8 cellular contexts compared by ENCODE assay signal in the genomic region with DNA sequence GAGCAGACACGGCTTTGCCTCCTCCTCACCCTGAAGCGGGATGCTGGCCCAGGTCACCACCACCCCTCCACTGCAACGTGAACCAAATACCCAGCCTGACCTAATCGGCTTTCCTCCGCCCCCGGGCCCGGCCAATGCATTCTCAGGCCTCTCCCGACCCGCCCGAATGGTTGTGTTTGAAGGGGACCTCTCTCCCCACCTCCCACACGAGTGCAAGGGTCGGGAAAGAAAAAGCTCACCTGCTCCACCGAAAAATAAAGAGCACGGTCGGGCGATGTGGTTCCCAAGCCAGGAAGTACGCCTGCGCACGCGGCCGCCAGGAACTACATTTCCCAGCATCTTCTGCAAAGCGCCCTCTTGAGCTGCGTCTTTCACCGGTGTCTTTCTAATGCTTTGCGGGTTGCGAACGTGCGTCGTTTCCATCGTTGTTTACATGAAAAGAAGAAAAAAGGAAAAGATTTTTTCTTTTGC. TPM values are rescaled to one million over a fixed set of nuclear protein-coding genes. Genes with fewer than 3 reads are reported as not detected.
A peak's percentile ranks its signal among the peaks of the same experiment; 100 is the strongest.
DNase-seq lines count a peak whose midpoint lies in the region; ATAC-seq and TF ChIP-seq lines count a peak whose summit lies in the region.

A gene (minus strand): TSS at position 282 of the 471 bp plus-strand sequence.

- ATAC-seq in gastrocnemius medialis (no peak), HG03108 (IDR thresholded peaks at IDR 0.05; ENCODE audit: unreplicated experiment) (no peak), GM18861 (IDR thresholded peaks at IDR 0.05; ENCODE audit: unreplicated experiment) (no peak)

- no peaks in the 10 kb centered on the region for H3K36me3 ChIP-seq in GM23248 (ENCODE audit: low read depth)
- H3K36me3 ChIP-seq in NT2/D1 (ENCODE audit: insufficient read depth, insufficient read length, low read length), result peaks cover 13% of the 10 kb centered on the region
- no peaks in the 10 kb centered on the region for H3K36me3 ChIP-seq in iPS-15b (ENCODE audit: control insufficient read depth, insufficient read depth, low read length)
- no peaks in the 10 kb centered on the region for H3K36me3 ChIP-seq in gastrocnemius medialis
- H3K36me3 ChIP-seq in MG63, result no peaks in the 10 kb centered on the region

- H3K9me3 ChIP-seq in GM23248 (ENCODE audit: low read depth) (no peaks in the 10 kb centered on the region), NT2/D1 (ENCODE audit: insufficient read depth, low read length) (peaks cover 15% of the 10 kb centered on the region), iPS-15b (ENCODE audit: control insufficient read depth, insufficient read depth, low read length) (no peaks in the 10 kb centered on the region), gastrocnemius medialis (no peaks in the 10 kb centered on the region), MG63 (no peaks in the 10 kb centered on the region)

- H3K4me3 Mint-ChIP-seq in brain, result peak within 1 kb of the TSS; percentile 95 to 99 (median 96)

- H3K4me1 ChIP-seq in GM23248 (ENCODE audit: insufficient read depth), result no peaks in the 10 kb centered on the region
- no peaks in the 10 kb centered on the region for H3K4me1 ChIP-seq in NT2/D1 (ENCODE audit: insufficient read depth, insufficient read length)
- H3K4me1 ChIP-seq in iPS-15b (ENCODE audit: control insufficient read depth, insufficient read depth, low read length), result no peaks in the 10 kb centered on the region
- no peaks in the 10 kb centered on the region for H3K4me1 ChIP-seq in gastrocnemius medialis

- peaks cover 54% of the 10 kb centered on the region for H3K36me3 Mint-ChIP-seq in brain

- peak within 1 kb of the TSS; percentile 85 for H3K4me2 ChIP-seq in GM23248 (ENCODE audit: unreplicated experiment)

- H3K4me1 Mint-ChIP-seq in brain, result peaks cover 15% of the 10 kb centered on the region

- peak within 1 kb of the TSS; percentile 86 for H3K4me3 ChIP-seq in GM23248
- peak within 1 kb of the TSS; percentile 62 for H3K4me3 ChIP-seq in NT2/D1 (ENCODE audit: insufficient read length, low read depth)
- H3K4me3 ChIP-seq in iPS-15b (ENCODE audit: low read depth, low read length), result peak within 1 kb of the TSS; percentile 74
- peak within 1 kb of the TSS; percentile 28 to 44 (median 36) for H3K4me3 ChIP-seq in gastrocnemius medialis
- H3K4me3 ChIP-seq in MG63, result no peak within 1 kb of the TSS

- peaks cover 39 to 80% (median 66%) of the 10 kb centered on the region in 5 experiments for H3K9me3 Mint-ChIP-seq in brain

- peak within 1 kb of the TSS; percentile 91 to 99 (median 97) for H3K27ac Mint-ChIP-seq in brain

- no peaks in the 10 kb centered on the region for H3K27me3 ChIP-seq in GM23248 (replicated peaks; ENCODE audit: insufficient read depth)
- peaks cover 15% of the 10 kb centered on the region for H3K27me3 ChIP-seq in NT2/D1 (ENCODE audit: insufficient read depth, insufficient read length)
- peaks cover 4% of the 10 kb centered on the region for H3K27me3 ChIP-seq in iPS-15b (ENCODE audit: control insufficient read depth, insufficient read depth, low read length)
- no peaks in the 10 kb centered on the region for H3K27me3 ChIP-seq in gastrocnemius medialis
- H3K27me3 ChIP-seq in MG63, result no peaks in the 10 kb centered on the region

- no peaks in the 10 kb centered on the region for H4K20me1 ChIP-seq in GM23248 (ENCODE audit: insufficient read depth)

- intact Hi-C loops in gastrocnemius medialis (cut with DNase I; ENCODE audit: low total_unique reads), result no loop called here

- in situ Hi-C loops in GM23248 (cut with MboI), result no loop called here
- in situ Hi-C loops in gastrocnemius medialis (cut with MboI; ENCODE audit: low sequenced_read_pairs in 4 of 4), result no loop called here

- DNase-seq in GM23248, result peak; percentile 85
- peak; percentile 71 for DNase-seq in NT2/D1 (ENCODE audit: low read depth, low spot score)
- DNase-seq in gastrocnemius medialis, result no peak
- DNase-seq in MG63, result no peak

- peak in 1 of 2 experiments; percentile 22 for TF ChIP-seq CTCF in brain (conservative IDR thresholded peaks at IDR 0.05)
- no peak for TF ChIP-seq CTCF in gastrocnemius medialis (IDR thresholded peaks at IDR 0.05 in 4 of 5, conservative IDR thresholded peaks at IDR 0.05 in 1 of 5)

- H3K9ac ChIP-seq in GM23248 (peak within 1 kb of the TSS; percentile 69), NT2/D1 (ENCODE audit: insufficient read length, low read depth) (peak within 1 kb of the TSS; percentile 66), iPS-15b (ENCODE audit: low read depth, low read length) (peak within 1 kb of the TSS; percentile 62)

- H3K79me2 ChIP-seq in GM23248 (ENCODE audit: insufficient read depth), result no peaks in the 10 kb centered on the region

- H3F3A ChIP-seq in GM23248 (ENCODE audit: insufficient read depth), result no peaks in the 10 kb centered on the region

- H3K9me2 ChIP-seq in GM23248 (ENCODE audit: insufficient read depth), result no peaks in the 10 kb centered on the region

- peaks cover 11% of the 10 kb centered on the region for H3K27me3 Mint-ChIP-seq in brain

- H2AFZ ChIP-seq in GM23248, result peak within 1 kb of the TSS; percentile 99

- no peak for TF ChIP-seq POLR2A in gastrocnemius medialis (IDR thresholded peaks at IDR 0.05)

- WGBS in GM23248 (ENCODE audit: low coverage in 1 of 2, low lambda C conversion rate in 2 of 2, missing lambda C conversion rate in 2 of 2), 2 experiments, result 2 to 3% methylated on average over 30 of the region's 30 CpGs

- H3K27ac ChIP-seq in GM23248 (no peak within 1 kb of the TSS), gastrocnemius medialis (no peak within 1 kb of the TSS)

RNA-seq across cellular contexts. Expression of the gene that starts here (rescaled TPM):
- total RNA-seq in GM23248 (2014; rRNA removed; shearing (Covaris generic)), result 6.2 and 6.6 TPM in 2 replicates
- 6.5 and 7.6 TPM in 2 replicates for polyA plus RNA-seq in GM23248 (2016; fragmentation: Nextera tagmentation; extraction: Ambion mirVana)
- polyA plus RNA-seq in brain (ENCODE audit: insufficient read depth, low read depth, low replicate concordance), result 6.6 TPM
- 1 to 10 TPM in 1 of 4 donors, under 1 TPM in 2, not detected in 1; 0.13 to 1.4 (median 0.92) TPM for total RNA-seq in gastrocnemius medialis
- total RNA-seq in MG63 (2014; rRNA removed; shearing (Covaris generic); ENCODE audit: low replicate concordance), result 0.13 TPM in 1 of 2 replicates, not detected in the other

Comparison
In these comparisons a context has a peak if more than half of its experiments do, and no peak if none do; other contexts are left out.
1. DNase-seq: peak in GM23248 (single experiment) and NT2/D1 (single experiment); none in gastrocnemius medialis (0 of 2) and MG63 (single experiment).
2. Peak in every context shown above with its lines, with median percentiles within 50 percentile points of each other: H3K9ac ChIP-seq.